ENCODE assay signal across 8 cellular contexts in genomic region chr19:42076375-42076944, GRCh38.
DNase-seq lines count a peak whose midpoint lies in the region; ATAC-seq lines count a peak whose summit lies in the region.

No MANE protein-coding gene starts in this region.

- H3K27ac Mint-ChIP-seq in activated naive CD8-positive, alpha-beta T cell: peak overlapping the region; percentile 93

- peak overlapping the region; percentile 97 for H3K4me3 Mint-ChIP-seq in activated naive CD8-positive, alpha-beta T cell

- H3K27me3 Mint-ChIP-seq in activated naive CD8-positive, alpha-beta T cell: no peaks in the 10 kb centered on the region

- no peaks in the 10 kb centered on the region for H3K36me3 Mint-ChIP-seq in activated naive CD8-positive, alpha-beta T cell

- H3K9me3 Mint-ChIP-seq in activated naive CD8-positive, alpha-beta T cell (ENCODE audit: low read depth): no peaks in the 10 kb centered on the region

- peaks cover 39% of the 10 kb centered on the region for H3K4me1 Mint-ChIP-seq in activated naive CD8-positive, alpha-beta T cell (ENCODE audit: low read depth)

- no peak for ATAC-seq in HG03521 (IDR thresholded peaks at IDR 0.05; ENCODE audit: unreplicated experiment)

- DNase-seq in activated effector memory CD4-positive, alpha-beta T cell treated with anti-CD3 and anti-CD28 coated beads, Interleukin-2, amount 50 U/mL, for 16 hours: peak; percentile 81
- DNase-seq in activated effector memory CD4-positive, alpha-beta T cell treated with Interleukin-2 at 50 U/mL for 16 hours: no peak
- DNase-seq in iPS-NIHi7 (ENCODE audit: extremely low spot score) (peak; percentile 67), NCI-H1930 (lab: John Stamatoyannopoulos, UW) (no peak), SW480 (ENCODE audit: low spot score) (no peak)
- peak; percentile 46 for DNase-seq in stimulated activated CD4-positive, alpha-beta T cell treated with anti-CD3 and anti-CD28 coated beads, Interleukin-4, amount 100 ng/mL, for 24 hours

Comparison
In these comparisons a context has a peak if more than half of its experiments do, and no peak if none do; other contexts are left out.
1. DNase-seq: peak in activated effector memory CD4-positive, alpha-beta T cell treated with anti-CD3 and anti-CD28 coated beads, Interleukin-2, amount 50 U/mL, for 16 hours (single experiment), iPS-NIHi7 (single experiment) and stimulated activated CD4-positive, alpha-beta T cell treated with anti-CD3 and anti-CD28 coated beads, Interleukin-4, amount 100 ng/mL, for 24 hours (single experiment); none in activated effector memory CD4-positive, alpha-beta T cell treated with Interleukin-2 at 50 U/mL for 16 hours (single experiment), NCI-H1930 (0 of 2) and SW480 (single experiment).